13 cellular contexts compared by ENCODE assay signal in the genomic region with DNA sequence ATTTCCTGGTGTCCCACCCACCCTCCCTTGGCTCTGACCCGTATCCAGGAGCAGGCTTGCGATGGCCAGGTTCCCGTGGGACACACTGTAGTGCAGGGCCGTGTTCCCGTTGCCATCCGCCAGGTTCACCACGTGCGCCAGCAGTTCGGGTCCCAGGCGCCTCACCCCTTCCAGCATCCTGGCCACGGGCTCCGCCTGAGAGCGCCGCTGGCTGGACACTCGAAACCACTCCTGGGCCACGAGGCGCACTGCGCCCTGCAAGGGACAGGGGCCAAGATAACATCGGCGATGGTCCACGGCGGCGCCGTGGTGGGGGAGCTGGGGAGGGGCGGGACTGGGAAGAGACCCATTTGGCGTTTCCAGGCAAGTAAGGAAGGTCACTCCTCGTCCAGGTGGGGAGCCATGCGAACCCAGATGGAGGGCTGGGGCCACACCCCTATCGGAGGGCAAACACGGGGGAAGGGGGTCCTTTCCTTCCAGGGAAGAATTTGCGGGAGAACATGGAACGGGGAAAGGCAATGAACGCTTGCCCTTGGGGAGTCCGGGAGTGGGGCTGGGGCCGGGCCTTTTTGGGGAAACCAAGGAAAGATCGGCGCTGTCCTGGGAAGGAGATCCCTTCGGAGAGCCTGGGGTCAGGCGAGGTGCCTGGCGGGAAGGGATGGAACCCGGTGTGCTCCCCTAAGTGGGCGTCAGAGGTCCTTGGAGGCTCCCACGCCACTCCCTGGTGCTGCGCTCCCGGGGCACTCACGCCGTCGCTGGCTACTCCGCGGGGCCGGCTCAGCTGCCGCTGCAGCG. TPM values are rescaled to one million over a fixed set of nuclear protein-coding genes. Genes with fewer than 3 reads are reported as not detected.
DNase-seq lines count a peak whose midpoint lies in the region; ATAC-seq and TF ChIP-seq lines count a peak whose summit lies in the region.
"Had no signal": no experiment of that assay in that cellular context is flagged by ENCODE, and none has a peak within 500 bp of the region (broad histone marks: within the 10 kb centered on the region; RNA-seq: fewer than 3 reads in every experiment).

No MANE protein-coding gene starts in this region.

- H3K4me1 Mint-ChIP-seq in stimulated activated memory B cell treated with anti-CD40 and anti-IgM and Interleukin-4, amounts not matched to agents 10 μg/mL and 1 μg/mL and 100 μg/mL, for 72 hours: peaks cover 14% of the 10 kb centered on the region

- DNase-seq in DMS53 (lab: John Stamatoyannopoulos, UW): peak; percentile 24
- no peak for DNase-seq in DMS53 treated with DMSO at 0.1 percent for 48 hours (lab: John Stamatoyannopoulos, UW; ENCODE audit: unreplicated experiment)
- DNase-seq in left ventricle myocardium inferior: peak; percentile 56
- DNase-seq in spleen: peak; percentile 62
- DNase-seq in occipital lobe (lab: John Stamatoyannopoulos, UW): no peak
- DNase-seq: activated CD4-positive, alpha-beta memory T cell treated with anti-CD3 and anti-CD28 coated beads for 36 hours; activated gamma-delta T cell treated with Interleukin-2 at 50 U/mL for 16 hours; brain microvascular endothelial cell; head of caudate nucleus; NCI-H1048; T1000 had no signal

- H3K4me3 ChIP-seq in left ventricle myocardium inferior (peak overlapping the region; percentile 53), spleen (no peak overlapping the region)

- H3K36me3 ChIP-seq in left ventricle myocardium inferior: peaks cover 13% of the 10 kb centered on the region
- peaks cover 0 to 60% (median 5%) of the 10 kb centered on the region in 6 donors for H3K36me3 ChIP-seq in spleen
- H3K36me3 ChIP-seq: brain microvascular endothelial cell had no signal

- H3K27ac ChIP-seq in left ventricle myocardium inferior (replicated peaks) (peak overlapping the region; percentile 80), spleen (peak overlapping the region in 1 of 8 donors; percentile 7)
- H3K27ac ChIP-seq: 22Rv1, brain microvascular endothelial cell had no signal

- intact Hi-C loops in left ventricle myocardium inferior (cut with micrococcal nuclease) (no loop called here), spleen (cut with DNase I; ENCODE audit: low total_unique reads) (no loop called here)

- H3K4me1 ChIP-seq in left ventricle myocardium inferior (peaks cover 59% of the 10 kb centered on the region), spleen (peaks cover 4 to 56% (median 39%) of the 10 kb centered on the region in 6 donors)

- H3K9me3 Mint-ChIP-seq in stimulated activated memory B cell treated with anti-CD40 and anti-IgM and Interleukin-4, amounts not matched to agents 10 μg/mL and 1 μg/mL and 100 μg/mL, for 72 hours: no peaks in the 10 kb centered on the region
- H3K9me3 Mint-ChIP-seq: activated CD4-positive, alpha-beta memory T cell treated with anti-CD3 and anti-CD28 coated beads for 36 hours had no signal

- H3K27me3 ChIP-seq in left ventricle myocardium inferior (ENCODE audit: low read depth) (peaks cover 49% of the 10 kb centered on the region), spleen (replicated peaks in 1 of 7) (peaks cover 5 to 56% (median 36%) of the 10 kb centered on the region in 7 donors)

- ATAC-seq in stimulated activated memory B cell treated with anti-CD40 and anti-IgM and Interleukin-4, amounts not matched to agents 10 μg/mL and 1 μg/mL and 100 μg/mL, for 72 hours: no peak

- H3K27me3 Mint-ChIP-seq in stimulated activated memory B cell treated with anti-CD40 and anti-IgM and Interleukin-4, amounts not matched to agents 10 μg/mL and 1 μg/mL and 100 μg/mL, for 72 hours: peaks cover 35% of the 10 kb centered on the region

- no peaks in the 10 kb centered on the region for H3K36me3 Mint-ChIP-seq in stimulated activated memory B cell treated with anti-CD40 and anti-IgM and Interleukin-4, amounts not matched to agents 10 μg/mL and 1 μg/mL and 100 μg/mL, for 72 hours
- H3K36me3 Mint-ChIP-seq: activated CD4-positive, alpha-beta memory T cell treated with anti-CD3 and anti-CD28 coated beads for 36 hours had no signal

- no peak overlapping the region for H3K4me3 Mint-ChIP-seq in stimulated activated memory B cell treated with anti-CD40 and anti-IgM and Interleukin-4, amounts not matched to agents 10 μg/mL and 1 μg/mL and 100 μg/mL, for 72 hours
- H3K4me3 Mint-ChIP-seq: activated CD4-positive, alpha-beta memory T cell treated with anti-CD3 and anti-CD28 coated beads for 36 hours had no signal

- WGBS in spleen, 5 donors: 35 to 60% (median 41%) methylated on average over 29 to 53 of the region's 53 CpGs

- no peak for TF ChIP-seq CTCF in left ventricle myocardium inferior (IDR thresholded peaks at IDR 0.05; ENCODE audit: borderline replicate concordance)
- no peak for TF ChIP-seq CTCF in spleen (IDR thresholded peaks at IDR 0.05 in 8 of 11, conservative IDR thresholded peaks at IDR 0.05 in 3 of 11)

- no peak overlapping the region for H3K27ac Mint-ChIP-seq in stimulated activated memory B cell treated with anti-CD40 and anti-IgM and Interleukin-4, amounts not matched to agents 10 μg/mL and 1 μg/mL and 100 μg/mL, for 72 hours
- H3K27ac Mint-ChIP-seq: activated CD4-positive, alpha-beta memory T cell treated with anti-CD3 and anti-CD28 coated beads for 36 hours had no signal

- no peak for TF ChIP-seq POLR2A in spleen (IDR thresholded peaks at IDR 0.05)

- H3K9me3 ChIP-seq in left ventricle myocardium inferior (replicated peaks) (no peaks in the 10 kb centered on the region), spleen (no peaks in the 10 kb centered on the region)

RNA-seq across cellular contexts. Expression of a gene that starts 9.9 kb away (rescaled TPM):
- total RNA-seq in left ventricle myocardium inferior (19.9 TPM), spleen (10 to 100 TPM; 42.2 to 84.6 (median 54.6) TPM), occipital lobe (5.1 TPM)
- 10 to 100 TPM; 14.0 to 66.7 (median 50.3) TPM for polyA plus RNA-seq in spleen

RNA-seq across cellular contexts. Expression of a gene that starts 11.9 kb away (rescaled TPM):
- 967 TPM for total RNA-seq in left ventricle myocardium inferior
- 1,000 to 10,000 TPM in 4 of 7 donors, 100 to 1,000 TPM in 3; 356 to 1,972 (median 1,411) TPM for total RNA-seq in spleen
- polyA plus RNA-seq in spleen: 1,000 to 10,000 TPM; 1,207 to 2,442 (median 2,131) TPM
- 161 TPM for total RNA-seq in occipital lobe

RNA-seq across cellular contexts. Expression of a gene that starts 12.0 kb away (rescaled TPM):
- total RNA-seq in left ventricle myocardium inferior: 134 TPM
- 10 to 100 TPM; 14.6 to 43.2 (median 28.0) TPM for total RNA-seq in spleen
- polyA plus RNA-seq in spleen: 100 to 1,000 TPM in 1 of 3 donors, 10 to 100 TPM in 2; 95.1 to 131 (median 99.6) TPM
- total RNA-seq in occipital lobe: 10.5 TPM

RNA-seq across cellular contexts. Expression of a gene that starts 25.0 kb away (rescaled TPM):
- total RNA-seq in left ventricle myocardium inferior: 31.8 TPM
- 100 to 1,000 TPM in 1 of 7 donors, 10 to 100 TPM in 6; 35.8 to 131 (median 73.3) TPM for total RNA-seq in spleen
- 10 to 100 TPM; 26.6 to 34.3 (median 28.1) TPM for polyA plus RNA-seq in spleen
- 13.4 TPM for total RNA-seq in occipital lobe

RNA-seq across cellular contexts. Expression of a gene that starts 30.8 kb away (rescaled TPM):
- total RNA-seq in left ventricle myocardium inferior (8.4 TPM), spleen (10 to 100 TPM in 4 of 7 donors, 1 to 10 TPM in 3; 1.8 to 28.3 (median 11.8) TPM), occipital lobe (0.94 TPM)
- polyA plus RNA-seq in spleen: 1 to 10 TPM; 7.4 to 8.5 (median 7.8) TPM

Comparison
In these comparisons a context has a peak if more than half of its experiments do, and no peak if none do; other contexts are left out.
1. DNase-seq: peak in DMS53 (single experiment), left ventricle myocardium inferior (single experiment) and spleen (single experiment); none in DMS53 treated with DMSO at 0.1 percent for 48 hours (single experiment) and occipital lobe (single experiment).